Comparison of ENCODE assay signal across 10 cellular contexts in genomic region chr5:67350185-67350584, GRCh38.
DNase-seq lines count a peak whose midpoint lies in the region; ATAC-seq and TF ChIP-seq lines count a peak whose summit lies in the region.
"Had no signal": no experiment of that assay in that cellular context is flagged by ENCODE, and none has a peak within 500 bp of the region (broad histone marks: within the 10 kb centered on the region; RNA-seq: fewer than 3 reads in every experiment).

No MANE protein-coding gene starts in this region.

- no peak for TF ChIP-seq CTCF in CD4-positive, alpha-beta T cell (IDR thresholded peaks at IDR 0.05)
- no peak for TF ChIP-seq CTCF in glutamatergic neuron (IDR thresholded peaks at IDR 0.05; ENCODE audit: partially characterized antibody, unreplicated experiment)
- no peak for TF ChIP-seq CTCF in chondrocyte (IDR thresholded peaks at IDR 0.05)
- TF ChIP-seq CTCF in colonic mucosa (IDR thresholded peaks at IDR 0.05) = no peak

- no peak overlapping the region for H3K9ac ChIP-seq in colonic mucosa (ENCODE audit: low read depth in 2 of 2, low read length in 2 of 2)

- no peaks in the 10 kb centered on the region for H3K27me3 ChIP-seq in CD4-positive, alpha-beta T cell (ENCODE audit: control insufficient read depth, insufficient read depth, low read length)
- no peaks in the 10 kb centered on the region for H3K27me3 ChIP-seq in colonic mucosa

- no peaks in the 10 kb centered on the region for H3K36me3 Mint-ChIP-seq in CD4-positive, alpha-beta T cell (ENCODE audit: low read depth)
- H3K36me3 Mint-ChIP-seq in IgD-negative memory B cell = no peaks in the 10 kb centered on the region
- H3K36me3 Mint-ChIP-seq in glutamatergic neuron (ENCODE audit: unreplicated experiment) = no peaks in the 10 kb centered on the region
- H3K36me3 Mint-ChIP-seq in chondrocyte (ENCODE audit: low read depth) = peaks cover 4% of the 10 kb centered on the region

- peaks cover 4% of the 10 kb centered on the region for H3K9me3 Mint-ChIP-seq in CD4-positive, alpha-beta T cell
- H3K9me3 Mint-ChIP-seq in IgD-negative memory B cell = peaks cover 0 to 2% (median 0%) of the 10 kb centered on the region in 3 donors
- H3K9me3 Mint-ChIP-seq in glutamatergic neuron (ENCODE audit: unreplicated experiment) = peaks cover 6% of the 10 kb centered on the region
- H3K9me3 Mint-ChIP-seq in chondrocyte (ENCODE audit: low read depth) = peaks cover 8% of the 10 kb centered on the region

- no peaks in the 10 kb centered on the region for H3K4me1 ChIP-seq in colonic mucosa

- H3K27ac ChIP-seq in CD4-positive, alpha-beta T cell (ENCODE audit: low read depth, low read length) = no peak overlapping the region
- no peak overlapping the region for H3K27ac ChIP-seq in colonic mucosa

- peaks cover 24% of the 10 kb centered on the region for H3K4me1 Mint-ChIP-seq in CD4-positive, alpha-beta T cell (ENCODE audit: low read depth)
- H3K4me1 Mint-ChIP-seq in IgD-negative memory B cell (peaks cover 0 to 9% (median 0%) of the 10 kb centered on the region in 3 donors), glutamatergic neuron (ENCODE audit: low read depth, unreplicated experiment) (peaks cover 30% of the 10 kb centered on the region), chondrocyte (ENCODE audit: low read depth) (no peaks in the 10 kb centered on the region)

- peak overlapping the region; percentile 79 for H3K27ac Mint-ChIP-seq in CD4-positive, alpha-beta T cell
- H3K27ac Mint-ChIP-seq in IgD-negative memory B cell (no peak overlapping the region), glutamatergic neuron (ENCODE audit: unreplicated experiment) (peak overlapping the region; percentile 45), chondrocyte (ENCODE audit: unreplicated experiment) (no peak overlapping the region)

- intact Hi-C loops in CD4-positive, alpha-beta T cell (cut with DNase I, micrococcal nuclease) = no loop called here
- intact Hi-C loops in colonic mucosa (cut with DNase I) = no loop called here

- H3K4me3 Mint-ChIP-seq in CD4-positive, alpha-beta T cell = peak overlapping the region; percentile 84
- H3K4me3 Mint-ChIP-seq in IgD-negative memory B cell = peak overlapping the region in 3 of 4 donors; percentile 13 to 48 (median 28)
- no peak overlapping the region for H3K4me3 Mint-ChIP-seq in glutamatergic neuron (ENCODE audit: unreplicated experiment)
- no peak overlapping the region for H3K4me3 Mint-ChIP-seq in chondrocyte (ENCODE audit: unreplicated experiment)

- no peak overlapping the region for H3K4me3 ChIP-seq in colonic mucosa
- H3K4me3 ChIP-seq: smooth muscle cell had no signal

- H3K27me3 Mint-ChIP-seq in CD4-positive, alpha-beta T cell = no peaks in the 10 kb centered on the region
- H3K27me3 Mint-ChIP-seq in IgD-negative memory B cell (peaks cover 7% of the 10 kb centered on the region), glutamatergic neuron (ENCODE audit: unreplicated experiment) (peaks cover 6% of the 10 kb centered on the region), chondrocyte (ENCODE audit: low read depth) (peaks cover 9% of the 10 kb centered on the region)

- H3K9me3 ChIP-seq in CD4-positive, alpha-beta T cell (ENCODE audit: control insufficient read depth, low read length) = no peaks in the 10 kb centered on the region
- H3K9me3 ChIP-seq in colonic mucosa = no peaks in the 10 kb centered on the region

- peak; percentile 14 for ATAC-seq in CD4-positive, alpha-beta T cell (ENCODE audit: poor library complexity)
- no peak for ATAC-seq in GM19452 (IDR thresholded peaks at IDR 0.05; ENCODE audit: unreplicated experiment)

- CTCF ChIA-PET in CD4-positive, alpha-beta T cell (lab: Charles Lee) = no interaction called here

- no peak for DNase-seq in CD4-positive, alpha-beta T cell
- DNase-seq in OCI-M1 (lab: John Stamatoyannopoulos, UW) (peak; percentile 35), glutamatergic neuron (no peak), chondrocyte (ENCODE audit: low spot score) (no peak), colonic mucosa (no peak)
- DNase-seq: aorta, mesendoderm had no signal

- POLR2A ChIA-PET in CD4-positive, alpha-beta T cell (lab: Charles Lee) = interaction anchor here (0.6 to 2.7 kb wide), 2 partner anchors 10 to 188 kb away, joined by 3 to 7 read pairs; no protein-coding TSS in a partner anchor

- no peaks in the 10 kb centered on the region for H3K36me3 ChIP-seq in colonic mucosa

Comparison
In these comparisons a context has a peak if more than half of its experiments do, and no peak if none do; other contexts are left out.
1. H3K27ac Mint-ChIP-seq: peak in CD4-positive, alpha-beta T cell (single experiment) and glutamatergic neuron (single experiment); none in IgD-negative memory B cell (0 of 3) and chondrocyte (single experiment).
2. H3K4me3 Mint-ChIP-seq: peak in CD4-positive, alpha-beta T cell (single experiment) and IgD-negative memory B cell (3 of 4); none in glutamatergic neuron (single experiment) and chondrocyte (single experiment).